Comparison of ENCODE assay signal across 8 cellular contexts in the genomic region with DNA sequence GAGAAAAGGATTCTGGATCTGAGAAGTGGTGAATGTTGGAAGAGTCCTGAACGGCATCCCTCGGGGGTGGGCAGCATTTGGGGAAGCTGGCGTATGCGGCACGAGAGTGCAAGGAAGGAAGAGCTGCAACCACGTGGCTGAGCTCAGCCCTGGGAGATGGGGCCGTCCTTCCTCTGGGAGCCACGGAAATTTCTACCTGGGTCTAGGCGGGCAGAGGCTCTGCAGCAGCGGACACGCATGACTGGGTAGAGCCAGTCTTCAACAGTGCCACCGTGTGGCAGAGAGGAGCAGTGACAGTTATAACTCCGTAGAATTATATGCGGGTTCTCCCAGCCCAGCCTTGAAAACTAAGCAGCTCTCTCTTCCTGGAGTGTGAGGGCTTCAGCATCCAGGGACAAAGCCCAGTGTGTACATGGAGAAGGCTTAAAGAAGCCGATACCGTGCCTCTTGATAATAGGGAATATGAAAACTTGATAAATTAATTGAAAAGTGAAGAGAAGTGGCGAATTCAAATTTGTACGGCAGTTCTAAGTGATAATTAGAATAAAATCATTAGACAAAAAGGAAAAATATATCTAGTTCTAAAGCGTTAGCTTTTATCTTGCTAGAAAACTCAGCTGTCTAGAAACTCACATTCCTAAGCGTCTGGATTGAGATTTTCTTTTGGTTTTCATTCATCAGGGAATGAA.
DNase-seq lines count a peak whose midpoint lies in the region; ATAC-seq and TF ChIP-seq lines count a peak whose summit lies in the region.

No MANE protein-coding gene starts in this region.

- DNase-seq in NCI-H1417 (lab: John Stamatoyannopoulos, UW) (peak; percentile 67 to 86 (median 85)), T-helper 17 cell (peak in 1 of 3 donors; percentile 24), astrocyte of the spinal cord (ENCODE audit: low read depth, low spot score) (peak; percentile 39), smooth muscle cell (lab: John Stamatoyannopoulos, UW; ENCODE audit: unreplicated experiment) (no peak), cerebellar nuclear complex (lab: John Stamatoyannopoulos, UW) (no peak)

- H3K79me2 ChIP-seq in smooth muscle cell (ENCODE audit: low read depth): no peaks in the 10 kb centered on the region

- no peaks in the 10 kb centered on the region for H4K20me1 ChIP-seq in smooth muscle cell (ENCODE audit: low read depth)

- TF ChIP-seq CTCF in GM12875 (IDR thresholded peaks at IDR 0.05; ENCODE audit: borderline replicate concordance, insufficient read depth, low read depth, low read length) (peak; percentile 75), astrocyte of the spinal cord (IDR thresholded peaks at IDR 0.05; ENCODE audit: low read depth, low read length) (peak; percentile 81), smooth muscle cell (IDR thresholded peaks at IDR 0.05; ENCODE audit: borderline replicate concordance, insufficient read depth, poor library complexity, severe bottlenecking) (peak; percentile 88)

- H3K27me3 Mint-ChIP-seq in T-helper 17 cell: peaks cover 62% of the 10 kb centered on the region

- H3K36me3 Mint-ChIP-seq in T-helper 17 cell (ENCODE audit: low read depth): peaks cover 4% of the 10 kb centered on the region

- H3K9me3 ChIP-seq in T-helper 17 cell (ENCODE audit: control insufficient read depth, low read length, poor library complexity, severe bottlenecking) (no peaks in the 10 kb centered on the region), iPS-15b (ENCODE audit: control insufficient read depth, insufficient read depth, low read length) (no peaks in the 10 kb centered on the region), smooth muscle cell (replicated peaks; ENCODE audit: low read depth) (no peaks in the 10 kb centered on the region)

- H3K27ac ChIP-seq in smooth muscle cell (ENCODE audit: low read depth): peak overlapping the region; percentile 82

- H3K4me3 ChIP-seq in GM12875 (ENCODE audit: low read depth, low read length) (no peak overlapping the region), astrocyte of the spinal cord (ENCODE audit: low read depth, low read length) (no peak overlapping the region), iPS-15b (ENCODE audit: low read depth, low read length) (peak overlapping the region; percentile 32), smooth muscle cell (peak overlapping the region; percentile 6)

- H3K4me1 ChIP-seq in iPS-15b (ENCODE audit: control insufficient read depth, insufficient read depth, low read length) (peaks cover 3% of the 10 kb centered on the region), smooth muscle cell (ENCODE audit: low read depth) (peaks cover 4% of the 10 kb centered on the region)

- H3K36me3 ChIP-seq in iPS-15b (ENCODE audit: control insufficient read depth, insufficient read depth, low read length) (no peaks in the 10 kb centered on the region), smooth muscle cell (ENCODE audit: low read depth) (no peaks in the 10 kb centered on the region)

- H3K4me2 ChIP-seq in smooth muscle cell: peak overlapping the region; percentile 68

- in situ Hi-C loops in astrocyte of the spinal cord (cut with HindIII; ENCODE audit: low sequenced_read_pairs): no loop called here

- H3K4me3 Mint-ChIP-seq in T-helper 17 cell: peak overlapping the region; percentile 28

- WGBS in smooth muscle cell (ENCODE audit: low lambda C conversion rate): 15% methylated on average over 20 of the region's 20 CpGs

- H3F3A ChIP-seq in smooth muscle cell (ENCODE audit: low read depth): no peaks in the 10 kb centered on the region

- peak; percentile 96 for ATAC-seq in HG02642 (IDR thresholded peaks at IDR 0.05; ENCODE audit: poor library complexity, unreplicated experiment)
- ATAC-seq in T-helper 17 cell: peak; percentile 83

- H3K27me3 ChIP-seq in iPS-15b (ENCODE audit: control insufficient read depth, insufficient read depth, low read length) (peaks cover 15% of the 10 kb centered on the region), smooth muscle cell (ENCODE audit: low read depth) (no peaks in the 10 kb centered on the region)

- H3K4me1 Mint-ChIP-seq in T-helper 17 cell: peaks cover 6% of the 10 kb centered on the region

- H3K9ac ChIP-seq in iPS-15b (ENCODE audit: low read depth, low read length): no peak overlapping the region
- H3K9ac ChIP-seq in smooth muscle cell (ENCODE audit: low read depth): peak overlapping the region; percentile 40

- peak overlapping the region; percentile 34 for H2AFZ ChIP-seq in smooth muscle cell (ENCODE audit: low read depth)

- no peak overlapping the region for H3K27ac Mint-ChIP-seq in T-helper 17 cell

Comparison
In these comparisons a context has a peak if more than half of its experiments do, and no peak if none do; other contexts are left out.
1. H3K4me3 ChIP-seq: peak in iPS-15b (single experiment) and smooth muscle cell (single experiment); none in GM12875 (single experiment) and astrocyte of the spinal cord (single experiment).
2. DNase-seq: peak in NCI-H1417 (3 of 3) and astrocyte of the spinal cord (single experiment); none in smooth muscle cell (single experiment) and cerebellar nuclear complex (0 of 2).
3. Peak in every context shown above with its lines, with median percentiles within 50 percentile points of each other: CTCF ChIP-seq.